In the genomic region with DNA sequence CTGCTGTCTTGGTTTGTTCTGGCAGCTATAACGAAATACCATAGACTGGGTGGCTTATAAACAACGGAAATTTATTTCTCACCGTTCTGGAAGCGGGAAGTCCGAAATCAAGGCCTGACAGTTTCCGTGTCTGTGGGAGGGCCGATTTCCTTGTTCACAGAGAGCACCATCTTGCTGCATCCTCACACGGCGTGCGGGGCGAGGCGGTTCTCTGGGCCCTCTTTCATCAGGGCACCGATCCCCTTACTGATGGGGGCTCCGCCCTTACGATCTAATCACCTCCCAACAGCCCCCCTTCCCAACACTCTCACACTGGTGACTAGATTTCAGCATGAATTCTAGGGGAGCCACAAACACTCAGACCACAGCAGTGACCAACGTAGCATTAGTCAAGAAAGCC, we compare ENCODE assay signal across 22 cellular contexts.
DNase-seq lines count a peak whose midpoint lies in the region; ATAC-seq and TF ChIP-seq lines count a peak whose summit lies in the region.
"Had no signal": no experiment of that assay in that cellular context is flagged by ENCODE, and none has a peak within 500 bp of the region (broad histone marks: within the 10 kb centered on the region; RNA-seq: fewer than 3 reads in every experiment).

No MANE protein-coding gene starts in this region.

- H3K4me1 Mint-ChIP-seq in MCF 10A (ENCODE audit: insufficient read depth, unreplicated experiment), result peaks cover 6% of the 10 kb centered on the region
- peaks cover 2% of the 10 kb centered on the region for H3K4me1 Mint-ChIP-seq in neural progenitor cell
- H3K4me1 Mint-ChIP-seq in activated naive CD4-positive, alpha-beta T cell treated with anti-CD3 and anti-CD28 coated beads for 36 hours (ENCODE audit: low read depth), result no peaks in the 10 kb centered on the region
- H3K4me1 Mint-ChIP-seq in progenitor cell of endocrine pancreas (ENCODE audit: low read depth), result no peaks in the 10 kb centered on the region

- no TSS peak for BruUV-seq in mammary epithelial cell (replicated peaks; lab: Mats Ljungman, UMichigan)
- no TSS peak for BruUV-seq in MCF 10A (replicated peaks; lab: Mats Ljungman, UMichigan)

- H3F3A ChIP-seq in neural progenitor cell (ENCODE audit: low read depth), result no peaks in the 10 kb centered on the region

- CTCF ChIA-PET in mammary epithelial cell (lab: Charles Lee; ENCODE audit: low non-redundant PET), result no interaction called here
- CTCF ChIA-PET in MCF 10A (lab: Yijun Ruan, JAX), result no interaction called here
- CTCF ChIA-PET in activated naive CD4-positive, alpha-beta T cell treated with anti-CD3 and anti-CD28 coated beads for 36 hours (lab: Charles Lee), result no interaction called here

- H3K9me3 ChIP-seq in mammary epithelial cell (replicated peaks; ENCODE audit: insufficient read depth, low read length), result no peaks in the 10 kb centered on the region
- no peaks in the 10 kb centered on the region for H3K9me3 ChIP-seq in fibroblast of lung (ENCODE audit: control insufficient read depth, insufficient read depth, low read depth, low read length)
- H3K9me3 ChIP-seq in osteoblast (ENCODE audit: low read depth, low read length), result no peaks in the 10 kb centered on the region
- H3K9me3 ChIP-seq in neural progenitor cell (ENCODE audit: low read depth), result no peaks in the 10 kb centered on the region

- dilution Hi-C loops in mammary epithelial cell (cut with HindIII; ENCODE audit: low sequenced_read_pairs), result no loop called here

- no peaks in the 10 kb centered on the region for H3K27me3 ChIP-seq in mammary epithelial cell (ENCODE audit: insufficient read depth, low read length)
- no peaks in the 10 kb centered on the region for H3K27me3 ChIP-seq in fibroblast of lung (ENCODE audit: control insufficient read depth, insufficient read depth, low read length)
- no peaks in the 10 kb centered on the region for H3K27me3 ChIP-seq in osteoblast (ENCODE audit: insufficient read depth, low read length)
- no peaks in the 10 kb centered on the region for H3K27me3 ChIP-seq in neural progenitor cell
- H3K27me3 ChIP-seq: BLaER1 treated with 17β-estradiol and CSF1 and Interleukin-3, amounts not matched to agents 10 nM and 100 nM had no signal

- H3K27ac Mint-ChIP-seq in MCF 10A (ENCODE audit: low read depth, unreplicated experiment) (no peak overlapping the region), neural progenitor cell (no peak overlapping the region), progenitor cell of endocrine pancreas (no peak overlapping the region)
- no peak overlapping the region for H3K27ac Mint-ChIP-seq in activated naive CD4-positive, alpha-beta T cell treated with anti-CD3 and anti-CD28 coated beads for 36 hours
- H3K27ac Mint-ChIP-seq: H9 had no signal

- H3K4me3 ChIP-seq in mammary epithelial cell (replicated peaks in 1 of 3; ENCODE audit: insufficient read depth in 1 of 3, low read depth in 2 of 3, low read length in 3 of 3) (no peak overlapping the region), fibroblast of lung (replicated peaks in 1 of 4; ENCODE audit: control extremely low read depth in 1 of 4, insufficient read depth in 1 of 4, low read depth in 3 of 4, low read length in 4 of 4) (no peak overlapping the region), osteoblast (ENCODE audit: insufficient read depth, low read length) (no peak overlapping the region), neural progenitor cell (no peak overlapping the region)
- H3K4me3 ChIP-seq: BLaER1 treated with 17β-estradiol and CSF1 and Interleukin-3, amounts not matched to agents 10 nM and 100 nM had no signal

- H2AFZ ChIP-seq in mammary epithelial cell (ENCODE audit: low read depth, low read length), result peak overlapping the region; percentile 88
- peak overlapping the region; percentile 93 for H2AFZ ChIP-seq in fibroblast of lung (ENCODE audit: low read length)
- H2AFZ ChIP-seq in osteoblast (ENCODE audit: low read length), result peak overlapping the region; percentile 80
- no peak overlapping the region for H2AFZ ChIP-seq in neural progenitor cell (replicated peaks)

- H3K36me3 Mint-ChIP-seq in MCF 10A (ENCODE audit: insufficient read depth, unreplicated experiment) (no peaks in the 10 kb centered on the region), neural progenitor cell (no peaks in the 10 kb centered on the region), progenitor cell of endocrine pancreas (ENCODE audit: insufficient read depth) (peaks cover 3% of the 10 kb centered on the region)
- H3K36me3 Mint-ChIP-seq in activated naive CD4-positive, alpha-beta T cell treated with anti-CD3 and anti-CD28 coated beads for 36 hours (ENCODE audit: low read depth), result no peaks in the 10 kb centered on the region

- TF ChIP-seq CTCF in mammary epithelial cell (conservative IDR thresholded peaks at IDR 0.05 in 1 of 2, IDR thresholded peaks at IDR 0.05 in 1 of 2; ENCODE audit: extremely low read depth in 1 of 2, insufficient read depth in 1 of 2, low read depth in 1 of 2, low read length in 2 of 2), result no peak
- TF ChIP-seq CTCF in MCF 10A (IDR thresholded peaks at IDR 0.05; ENCODE audit: unreplicated experiment), result no peak
- no peak for TF ChIP-seq CTCF in fibroblast of lung (conservative IDR thresholded peaks at IDR 0.05 in 1 of 2, IDR thresholded peaks at IDR 0.05 in 1 of 2; ENCODE audit: low read depth in 1 of 2, low read length in 2 of 2)
- TF ChIP-seq CTCF in osteoblast (IDR thresholded peaks at IDR 0.05; ENCODE audit: extremely low read depth, low read depth, low read length), result no peak
- TF ChIP-seq CTCF in neural progenitor cell (IDR thresholded peaks at IDR 0.05), result no peak
- no peak for TF ChIP-seq CTCF in progenitor cell of endocrine pancreas (IDR thresholded peaks at IDR 0.05; ENCODE audit: unreplicated experiment)

- no peak overlapping the region for H3K4me2 ChIP-seq in mammary epithelial cell (ENCODE audit: insufficient read depth, low read depth, low read length)
- no peak overlapping the region for H3K4me2 ChIP-seq in fibroblast of lung (ENCODE audit: extremely low read depth, insufficient read depth, low read length)
- H3K4me2 ChIP-seq in osteoblast (ENCODE audit: insufficient read depth, low read length), result no peak overlapping the region
- H3K4me2 ChIP-seq in neural progenitor cell, result no peak overlapping the region
- H3K4me2 ChIP-seq: KMS-11 had no signal

- in situ Hi-C loops in mammary epithelial cell (cut with MboI; ENCODE audit: low sequenced_read_pairs in 2 of 2), result no loop called here

- H3K27ac ChIP-seq in mammary epithelial cell (ENCODE audit: insufficient read depth, low read depth, low read length), result no peak overlapping the region
- peak overlapping the region; percentile 49 for H3K27ac ChIP-seq in fibroblast of lung (ENCODE audit: insufficient read depth, low read length)
- H3K27ac ChIP-seq in osteoblast (ENCODE audit: low read depth, low read length), result peak overlapping the region; percentile 12
- H3K27ac ChIP-seq in neural progenitor cell, result no peak overlapping the region
- H3K27ac ChIP-seq: BLaER1 treated with 17β-estradiol and CSF1 and Interleukin-3, amounts not matched to agents 10 nM and 100 nM; KMS-11 had no signal

- H3K4me3 Mint-ChIP-seq in MCF 10A (ENCODE audit: unreplicated experiment) (no peak overlapping the region), neural progenitor cell (no peak overlapping the region), progenitor cell of endocrine pancreas (ENCODE audit: low read depth) (no peak overlapping the region)
- no peak overlapping the region for H3K4me3 Mint-ChIP-seq in activated naive CD4-positive, alpha-beta T cell treated with anti-CD3 and anti-CD28 coated beads for 36 hours
- H3K4me3 Mint-ChIP-seq: H9 had no signal

- H3K36me3 ChIP-seq in mammary epithelial cell (ENCODE audit: insufficient read depth, low read length) (no peaks in the 10 kb centered on the region), fibroblast of lung (ENCODE audit: control insufficient read depth, insufficient read depth, low read length) (no peaks in the 10 kb centered on the region), osteoblast (ENCODE audit: insufficient read depth, low read length) (no peaks in the 10 kb centered on the region), neural progenitor cell (no peaks in the 10 kb centered on the region)
- H3K36me3 ChIP-seq: BLaER1 treated with 17β-estradiol and CSF1 and Interleukin-3, amounts not matched to agents 10 nM and 100 nM had no signal

- H3K9me3 Mint-ChIP-seq in MCF 10A (ENCODE audit: unreplicated experiment), result peaks cover 12% of the 10 kb centered on the region
- H3K9me3 Mint-ChIP-seq in neural progenitor cell, result peaks cover 3% of the 10 kb centered on the region
- H3K9me3 Mint-ChIP-seq in activated naive CD4-positive, alpha-beta T cell treated with anti-CD3 and anti-CD28 coated beads for 36 hours, result peaks cover 13% of the 10 kb centered on the region
- H3K9me3 Mint-ChIP-seq in progenitor cell of endocrine pancreas (ENCODE audit: low read depth), result peaks cover 16% of the 10 kb centered on the region

- over 99% methylated on average over 14 of the region's 16 CpGs for WGBS in mammary epithelial cell (ENCODE audit: low coverage, missing lambda C conversion rate)

- no peak for ATAC-seq in GM18867 (IDR thresholded peaks at IDR 0.05; ENCODE audit: unreplicated experiment)
- ATAC-seq: PC-3 had no signal

- DNase-seq in mammary epithelial cell (no peak), MCF 10A (ENCODE audit: unreplicated experiment) (no peak), fibroblast of lung (ENCODE audit: low read depth in 2 of 2) (peak in 1 of 2 donors; percentile 18), osteoblast (ENCODE audit: insufficient read length, low spot score, missing footprints) (no peak), neural progenitor cell (ENCODE audit: low spot score) (no peak), progenitor cell of endocrine pancreas (ENCODE audit: low spot score, unreplicated experiment) (no peak)
- no peak for DNase-seq in activated naive CD4-positive, alpha-beta T cell treated with anti-CD3 and anti-CD28 coated beads for 36 hours
- DNase-seq: 8988T, DMS53, GDM1, H9, MV-4-11, NCI-H1694, NCI-H2081, NCI-H2171 treated with DMSO at 0.1 percent for 48 hours, NCI-H524 treated with DMSO at 0.1 percent for 48 hours, NCI-H82, PC-3, Right ventricle myocardium superior had no signal

- H3K27me3 Mint-ChIP-seq in MCF 10A (ENCODE audit: insufficient read depth, unreplicated experiment), result no peaks in the 10 kb centered on the region
- H3K27me3 Mint-ChIP-seq in neural progenitor cell (ENCODE audit: insufficient read depth, low read depth), result peaks cover 2% of the 10 kb centered on the region
- H3K27me3 Mint-ChIP-seq in activated naive CD4-positive, alpha-beta T cell treated with anti-CD3 and anti-CD28 coated beads for 36 hours (ENCODE audit: low read depth), result no peaks in the 10 kb centered on the region
- H3K27me3 Mint-ChIP-seq in progenitor cell of endocrine pancreas, result no peaks in the 10 kb centered on the region

- POLR2A ChIA-PET in MCF 10A (lab: Yijun Ruan, JAX), result no interaction called here

- H3K4me1 ChIP-seq in mammary epithelial cell (ENCODE audit: insufficient read depth, low read length), result peaks cover 14% of the 10 kb centered on the region
- peaks cover 8% of the 10 kb centered on the region for H3K4me1 ChIP-seq in fibroblast of lung (ENCODE audit: control insufficient read depth, extremely low read depth, insufficient read depth, low read length)
- H3K4me1 ChIP-seq in osteoblast (ENCODE audit: insufficient read depth, low read length), result peaks cover 8% of the 10 kb centered on the region
- no peaks in the 10 kb centered on the region for H3K4me1 ChIP-seq in neural progenitor cell

- H4K20me1 ChIP-seq in mammary epithelial cell (ENCODE audit: insufficient read depth, low read length), result no peaks in the 10 kb centered on the region
- H4K20me1 ChIP-seq in fibroblast of lung (ENCODE audit: control insufficient read depth, extremely low read depth, insufficient read depth, low read length), result no peaks in the 10 kb centered on the region
- no peaks in the 10 kb centered on the region for H4K20me1 ChIP-seq in osteoblast (ENCODE audit: insufficient read depth, low read length)
- no peaks in the 10 kb centered on the region for H4K20me1 ChIP-seq in neural progenitor cell (ENCODE audit: low read depth)
- H4K20me1 ChIP-seq: BLaER1 treated with 17β-estradiol and CSF1 and Interleukin-3, amounts not matched to agents 10 nM and 100 nM had no signal

- H3K79me2 ChIP-seq in mammary epithelial cell (ENCODE audit: insufficient read depth, low read length) (no peaks in the 10 kb centered on the region), fibroblast of lung (ENCODE audit: control insufficient read depth, insufficient read depth, low read length) (no peaks in the 10 kb centered on the region), osteoblast (ENCODE audit: insufficient read depth, low read length) (no peaks in the 10 kb centered on the region), neural progenitor cell (ENCODE audit: low read depth) (no peaks in the 10 kb centered on the region)

- intact Hi-C loops in mammary epithelial cell (cut with micrococcal nuclease) (loop anchor here (10.0 kb wide), 2 partner anchors 257 to 367 kb away; no protein-coding TSS in a partner anchor), MCF 10A (cut with micrococcal nuclease) (loop anchor here (10.0 kb wide), 1 partner anchor 577 kb away; a partner anchor contains a TSS)
- intact Hi-C loops in activated naive CD4-positive, alpha-beta T cell treated with anti-CD3 and anti-CD28 coated beads for 36 hours (cut with micrococcal nuclease), result no loop called here

- H3K9ac ChIP-seq in mammary epithelial cell (ENCODE audit: insufficient read depth, low read length) (no peak overlapping the region), fibroblast of lung (ENCODE audit: insufficient read depth, low read length) (no peak overlapping the region), neural progenitor cell (no peak overlapping the region)
- H3K9ac ChIP-seq: BLaER1 treated with 17β-estradiol and CSF1 and Interleukin-3, amounts not matched to agents 10 nM and 100 nM; KMS-11 had no signal

Comparison
In these comparisons a context has a peak if more than half of its experiments do, and no peak if none do; other contexts are left out.
1. H3K27ac ChIP-seq: peak in fibroblast of lung (single experiment) and osteoblast (single experiment); none in mammary epithelial cell (single experiment) and neural progenitor cell (single experiment).